In the genomic region with DNA sequence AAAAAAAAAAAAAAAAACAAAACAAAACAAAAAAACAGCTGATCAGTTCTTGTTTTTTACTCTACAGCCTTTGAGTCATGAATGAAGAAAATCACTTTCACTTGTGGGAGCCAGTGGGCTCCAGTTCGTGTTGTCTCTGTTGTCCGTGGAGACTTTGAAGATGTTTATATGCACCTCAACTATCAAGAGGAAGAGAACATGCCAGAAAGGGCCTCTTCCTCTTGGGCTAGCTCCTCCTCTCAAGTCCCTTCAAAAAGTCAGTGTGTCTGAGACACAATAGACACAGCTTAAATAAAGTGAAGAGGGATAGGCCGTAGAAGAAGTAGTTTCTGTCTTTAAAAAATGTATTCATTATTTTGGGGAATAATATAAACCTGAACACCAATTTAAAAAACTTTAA, we compare ENCODE assay signal across 10 cellular contexts.
A peak's percentile ranks its signal among the peaks of the same experiment; 100 is the strongest.
DNase-seq lines count a peak whose midpoint lies in the region; ATAC-seq, FAIRE-seq and TF ChIP-seq lines count a peak whose summit lies in the region.
"Had no signal": no experiment of that assay in that cellular context is flagged by ENCODE, and none has a peak within 500 bp of the region (broad histone marks: within the 10 kb centered on the region; RNA-seq: fewer than 3 reads in every experiment).

No MANE protein-coding gene starts in this region.

- 50 to 67% (median 53%) methylated on average over 3 of the region's 3 CpGs for WGBS in heart left ventricle, 4 donors

- peak overlapping the region in 8 of 12 donors; percentile 2 to 62 (median 28) for H3K27ac ChIP-seq in heart left ventricle

- peak overlapping the region; percentile 62 to 79 for H3K4me3 Mint-ChIP-seq in stimulated activated naive B cell treated with anti-CD40 and anti-IgM and Interleukin-4, amounts not matched to agents 10 μg/mL and 1 μg/mL and 100 μg/mL, for 72 hours

- intact Hi-C loops in heart left ventricle (cut with DNase I) = loop anchor here in 5 of 10 donors (10.0 kb wide), 4 partner anchors 158 to 288 kb away; a partner anchor contains a TSS
- intact Hi-C loops in left ventricle myocardium superior (cut with micrococcal nuclease) = no loop called here

- peak in 1 of 4 donors; percentile 62 for ATAC-seq in heart left ventricle
- no peak for ATAC-seq in left ventricle myocardium superior
- peak; percentile 67 to 71 for ATAC-seq in stimulated activated naive B cell treated with anti-CD40 and anti-IgM and Interleukin-4, amounts not matched to agents 10 μg/mL and 1 μg/mL and 100 μg/mL, for 72 hours (replicated peaks)
- ATAC-seq: HCT116 had no signal

- DNase-seq in heart left ventricle (no peak), left ventricle myocardium superior (no peak), KG1 (lab: John Stamatoyannopoulos, UW) (peak; percentile 58), NCI-H2196 (lab: John Stamatoyannopoulos, UW; ENCODE audit: unreplicated experiment) (no peak), urothelium cell line (ENCODE audit: low spot score) (no peak), GM12892 (ENCODE audit: insufficient read length) (no peak)
- DNase-seq in activated naive CD4-positive, alpha-beta T cell treated with Interleukin-2 at 50 U/mL for 16 hours = peak; percentile 24
- no peak for DNase-seq in stimulated activated naive B cell treated with anti-CD40 and anti-IgM and Interleukin-4, amounts not matched to agents 10 μg/mL and 1 μg/mL and 100 μg/mL, for 72 hours
- DNase-seq: AML-193 had no signal

- H3K36me3 ChIP-seq in heart left ventricle = no peaks in the 10 kb centered on the region

- H3K36me3 Mint-ChIP-seq in stimulated activated naive B cell treated with anti-CD40 and anti-IgM and Interleukin-4, amounts not matched to agents 10 μg/mL and 1 μg/mL and 100 μg/mL, for 72 hours = no peaks in the 10 kb centered on the region

- H3K9me3 ChIP-seq in heart left ventricle = no peaks in the 10 kb centered on the region

- FAIRE-seq in urothelium cell line (lab: Jason Lieb, UNC) (no peak), GM12892 (lab: Jason Lieb, UNC) (no peak)

- no peaks in the 10 kb centered on the region for H3K27me3 Mint-ChIP-seq in stimulated activated naive B cell treated with anti-CD40 and anti-IgM and Interleukin-4, amounts not matched to agents 10 μg/mL and 1 μg/mL and 100 μg/mL, for 72 hours

- H3K4me1 Mint-ChIP-seq in stimulated activated naive B cell treated with anti-CD40 and anti-IgM and Interleukin-4, amounts not matched to agents 10 μg/mL and 1 μg/mL and 100 μg/mL, for 72 hours = peaks cover 17 to 24% of the 10 kb centered on the region in 2 donors

- H3K9me3 Mint-ChIP-seq in stimulated activated naive B cell treated with anti-CD40 and anti-IgM and Interleukin-4, amounts not matched to agents 10 μg/mL and 1 μg/mL and 100 μg/mL, for 72 hours = no peaks in the 10 kb centered on the region

- no peaks in the 10 kb centered on the region for H3K27me3 ChIP-seq in heart left ventricle

- H3K4me1 ChIP-seq in heart left ventricle = peaks cover 0 to 16% (median 4%) of the 10 kb centered on the region in 12 donors

- no peak for TF ChIP-seq CTCF in heart left ventricle (IDR thresholded peaks at IDR 0.05)

- no peak for TF ChIP-seq POLR2A in heart left ventricle (IDR thresholded peaks at IDR 0.05)
- TF ChIP-seq POLR2A in GM12892 (IDR thresholded peaks at IDR 0.05; ENCODE audit: low read depth, low read length) = no peak

- peak overlapping the region; percentile 47 for H3K27ac Mint-ChIP-seq in stimulated activated naive B cell treated with anti-CD40 and anti-IgM and Interleukin-4, amounts not matched to agents 10 μg/mL and 1 μg/mL and 100 μg/mL, for 72 hours

- H3K4me3 ChIP-seq in heart left ventricle = peak overlapping the region in 1 of 12 donors; percentile 17

Comparison
In these comparisons a context has a peak if more than half of its experiments do, and no peak if none do; other contexts are left out.
1. DNase-seq: peak in KG1 (single experiment) and activated naive CD4-positive, alpha-beta T cell treated with Interleukin-2 at 50 U/mL for 16 hours (single experiment); none in heart left ventricle (0 of 5), left ventricle myocardium superior (single experiment), stimulated activated naive B cell treated with anti-CD40 and anti-IgM and Interleukin-4, amounts not matched to agents 10 μg/mL and 1 μg/mL and 100 μg/mL, for 72 hours (single experiment), NCI-H2196 (single experiment), urothelium cell line (single experiment) and GM12892 (single experiment).